In genomic region chr19:18396471-18397241, GRCh38 we compare ENCODE assay signal across 1 cellular context.
A peak's percentile ranks its signal among the peaks of the same experiment; 100 is the strongest.
TF ChIP-seq lines count a peak whose summit lies in the region.

No MANE protein-coding gene starts in this region.

TF ChIP-seq in HepG2, 621 proteins besides CTCF, POLR2A, EP300 and RAD21 (continued from another document and continues in another):
- TF ChIP-seq TCF7L2 (IDR thresholded peaks at IDR 0.05; ENCODE audit: low read depth, low read length) (no peak), ZNF614 (CRISPR knock-in tag; IDR thresholded peaks at IDR 0.05; ENCODE audit: borderline replicate concordance) (no peak), SYNCRIP (IDR thresholded peaks at IDR 0.05; ENCODE audit: insufficient read depth, low read depth, low read length) (no peak), FOXJ3 (CRISPR knock-in tag; IDR thresholded peaks at IDR 0.05; ENCODE audit: borderline replicate concordance) (no peak), HMGA1 (CRISPR knock-in tag; conservative IDR thresholded peaks at IDR 0.05) (no peak), NBN (conservative IDR thresholded peaks at IDR 0.05) (no peak), DNMT1 (CRISPR knock-in tag; IDR thresholded peaks at IDR 0.05) (no peak), MAZ (IDR thresholded peaks at IDR 0.05; ENCODE audit: borderline replicate concordance, low read depth, low read length) (no peak), MAZ (CRISPR knock-in tag; IDR thresholded peaks at IDR 0.05; ENCODE audit: low read depth) (no peak), ZNF788 (CRISPR knock-in tag; IDR thresholded peaks at IDR 0.05; ENCODE audit: borderline replicate concordance) (no peak), RNF219 (CRISPR knock-in tag; IDR thresholded peaks at IDR 0.05) (no peak), MXD3 (CRISPR knock-in tag; IDR thresholded peaks at IDR 0.05) (peak; percentile 30; the same call in 1 of the 2 replicates), ZNF431 (CRISPR knock-in tag; IDR thresholded peaks at IDR 0.05; ENCODE audit: borderline replicate concordance, low read depth) (no peak), ZBTB20 (CRISPR knock-in tag; IDR thresholded peaks at IDR 0.05; ENCODE audit: borderline replicate concordance, low read depth) (peak; percentile 22; the same call in 1 of the 2 replicates), ZNF674 (CRISPR knock-in tag; IDR thresholded peaks at IDR 0.05; ENCODE audit: low read depth) (no peak), ZNF354B (CRISPR knock-in tag; IDR thresholded peaks at IDR 0.05) (no peak), FOXO4 (CRISPR knock-in tag; conservative IDR thresholded peaks at IDR 0.05) (no peak), ZKSCAN1 (IDR thresholded peaks at IDR 0.05; ENCODE audit: low read length) (no peak), ZSCAN30 (CRISPR knock-in tag; IDR thresholded peaks at IDR 0.05) (no peak), ZNF713 (CRISPR knock-in tag; IDR thresholded peaks at IDR 0.05) (no peak), JUNB (CRISPR knock-in tag; IDR thresholded peaks at IDR 0.05; ENCODE audit: borderline replicate concordance) (no peak), NFIC (IDR thresholded peaks at IDR 0.05; ENCODE audit: low read length) (no peak), PCBP2 (optimal IDR thresholded peaks at IDR 0.05; ENCODE audit: low read depth, low read length, poor library complexity, severe bottlenecking) (no peak), TOPORS (CRISPR knock-in tag; IDR thresholded peaks at IDR 0.05) (no peak), TEAD2 (CRISPR knock-in tag; IDR thresholded peaks at IDR 0.05) (no peak), ZGPAT (CRISPR knock-in tag; IDR thresholded peaks at IDR 0.05) (no peak; the same call in 1 of the 2 replicates), SALL1 (CRISPR knock-in tag; IDR thresholded peaks at IDR 0.05) (peak; percentile 72), HNRNPH1 (optimal IDR thresholded peaks at IDR 0.05; ENCODE audit: low read depth, low read length) (no peak), ZKSCAN5 (CRISPR knock-in tag; IDR thresholded peaks at IDR 0.05) (no peak), TEAD3 (CRISPR knock-in tag; optimal IDR thresholded peaks at IDR 0.05; ENCODE audit: borderline replicate concordance) (peak; percentile 51), ZNF383 (CRISPR knock-in tag; IDR thresholded peaks at IDR 0.05; ENCODE audit: borderline replicate concordance) (no peak), ZNF230 (CRISPR knock-in tag; IDR thresholded peaks at IDR 0.05) (no peak), EZH2 (conservative IDR thresholded peaks at IDR 0.05; ENCODE audit: low read depth, low read length) (no peak), ZFYVE20 (CRISPR knock-in tag; IDR thresholded peaks at IDR 0.05; ENCODE audit: borderline replicate concordance, low read depth) (no peak), PHF8 (CRISPR knock-in tag; IDR thresholded peaks at IDR 0.05) (no peak), BHLHE40 (IDR thresholded peaks at IDR 0.05; ENCODE audit: low read length) (peak; percentile 41; the same call in 1 of the 2 replicates), NR2F2 (IDR thresholded peaks at IDR 0.05; ENCODE audit: borderline replicate concordance, low read depth) (no peak), GTF3A (CRISPR knock-in tag; conservative IDR thresholded peaks at IDR 0.05) (no peak), ZNF124 (CRISPR knock-in tag; IDR thresholded peaks at IDR 0.05) (no peak), ZNF550 (CRISPR knock-in tag; IDR thresholded peaks at IDR 0.05; ENCODE audit: borderline replicate concordance) (no peak), SMARCC2 (IDR thresholded peaks at IDR 0.05) (no peak), ATF7 (IDR thresholded peaks at IDR 0.05) (no peak), ATF7 (CRISPR knock-in tag; IDR thresholded peaks at IDR 0.05) (no peak), RCOR2 (CRISPR knock-in tag; IDR thresholded peaks at IDR 0.05) (no peak), ZSCAN31 (CRISPR knock-in tag; IDR thresholded peaks at IDR 0.05; ENCODE audit: low read depth) (no peak), ZNF792 (CRISPR knock-in tag; IDR thresholded peaks at IDR 0.05) (0 out of 2 replicates have a peak, but pooled peaks have one; percentile 60), ZNF83 (CRISPR knock-in tag; IDR thresholded peaks at IDR 0.05; ENCODE audit: borderline replicate concordance) (no peak), TARDBP (CRISPR knock-in tag; IDR thresholded peaks at IDR 0.05) (peak; percentile 55; the same call in 1 of the 2 replicates), RFXAP (CRISPR knock-in tag; IDR thresholded peaks at IDR 0.05; ENCODE audit: borderline replicate concordance) (no peak), ZNF747 (CRISPR knock-in tag; IDR thresholded peaks at IDR 0.05; ENCODE audit: borderline replicate concordance) (no peak), HNF4A (CRISPR knock-in tag; IDR thresholded peaks at IDR 0.05) (peak; percentile 57; the same call in 1 of the 2 replicates), TBP (CRISPR knock-in tag; IDR thresholded peaks at IDR 0.05) (no peak), ZBTB46 (CRISPR knock-in tag; IDR thresholded peaks at IDR 0.05; ENCODE audit: borderline replicate concordance) (no peak), GABPB1 (CRISPR knock-in tag; IDR thresholded peaks at IDR 0.05) (peak; percentile 63; the same call in 1 of the 2 replicates), TAF1 (CRISPR knock-in tag; IDR thresholded peaks at IDR 0.05) (no peak), ZNF556 (CRISPR knock-in tag; IDR thresholded peaks at IDR 0.05; ENCODE audit: borderline replicate concordance) (peak; percentile 48; the same call in 1 of the 2 replicates), PAF1 (CRISPR knock-in tag; IDR thresholded peaks at IDR 0.05) (no peak)
- TF ChIP-seq, protein P1, sequence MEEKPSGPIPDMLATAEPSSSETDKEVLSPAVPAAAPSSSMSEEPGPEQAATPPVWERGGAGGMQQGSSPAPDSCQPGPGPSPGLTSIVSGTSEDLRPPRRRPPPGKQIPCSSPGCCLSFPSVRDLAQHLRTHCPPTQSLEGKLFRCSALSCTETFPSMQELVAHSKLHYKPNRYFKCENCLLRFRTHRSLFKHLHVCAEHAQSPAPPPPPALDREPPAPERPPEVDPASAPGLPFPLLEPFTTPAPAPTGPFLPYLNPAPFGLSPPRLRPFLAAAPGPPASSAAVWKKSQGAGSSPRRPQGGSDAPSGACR (CRISPR knock-in tag; IDR thresholded peaks at IDR 0.05) = no peak
- TF ChIP-seq, protein P2, sequence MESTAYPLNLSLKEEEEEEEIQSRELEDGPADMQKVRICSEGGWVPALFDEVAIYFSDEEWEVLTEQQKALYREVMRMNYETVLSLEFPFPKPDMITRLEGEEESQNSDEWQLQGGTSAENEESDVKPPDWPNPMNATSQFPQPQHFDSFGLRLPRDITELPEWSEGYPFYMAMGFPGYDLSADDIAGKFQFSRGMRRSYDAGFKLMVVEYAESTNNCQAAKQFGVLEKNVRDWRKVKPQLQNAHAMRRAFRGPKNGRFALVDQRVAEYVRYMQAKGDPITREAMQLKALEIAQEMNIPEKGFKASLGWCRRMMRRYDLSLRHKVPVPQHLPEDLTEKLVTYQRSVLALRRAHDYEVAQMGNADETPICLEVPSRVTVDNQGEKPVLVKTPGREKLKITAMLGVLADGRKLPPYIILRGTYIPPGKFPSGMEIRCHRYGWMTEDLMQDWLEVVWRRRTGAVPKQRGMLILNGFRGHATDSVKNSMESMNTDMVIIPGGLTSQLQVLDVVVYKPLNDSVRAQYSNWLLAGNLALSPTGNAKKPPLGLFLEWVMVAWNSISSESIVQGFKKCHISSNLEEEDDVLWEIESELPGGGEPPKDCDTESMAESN (CRISPR knock-in tag; conservative IDR thresholded peaks at IDR 0.05) = no peak
- TF ChIP-seq, protein P3, sequence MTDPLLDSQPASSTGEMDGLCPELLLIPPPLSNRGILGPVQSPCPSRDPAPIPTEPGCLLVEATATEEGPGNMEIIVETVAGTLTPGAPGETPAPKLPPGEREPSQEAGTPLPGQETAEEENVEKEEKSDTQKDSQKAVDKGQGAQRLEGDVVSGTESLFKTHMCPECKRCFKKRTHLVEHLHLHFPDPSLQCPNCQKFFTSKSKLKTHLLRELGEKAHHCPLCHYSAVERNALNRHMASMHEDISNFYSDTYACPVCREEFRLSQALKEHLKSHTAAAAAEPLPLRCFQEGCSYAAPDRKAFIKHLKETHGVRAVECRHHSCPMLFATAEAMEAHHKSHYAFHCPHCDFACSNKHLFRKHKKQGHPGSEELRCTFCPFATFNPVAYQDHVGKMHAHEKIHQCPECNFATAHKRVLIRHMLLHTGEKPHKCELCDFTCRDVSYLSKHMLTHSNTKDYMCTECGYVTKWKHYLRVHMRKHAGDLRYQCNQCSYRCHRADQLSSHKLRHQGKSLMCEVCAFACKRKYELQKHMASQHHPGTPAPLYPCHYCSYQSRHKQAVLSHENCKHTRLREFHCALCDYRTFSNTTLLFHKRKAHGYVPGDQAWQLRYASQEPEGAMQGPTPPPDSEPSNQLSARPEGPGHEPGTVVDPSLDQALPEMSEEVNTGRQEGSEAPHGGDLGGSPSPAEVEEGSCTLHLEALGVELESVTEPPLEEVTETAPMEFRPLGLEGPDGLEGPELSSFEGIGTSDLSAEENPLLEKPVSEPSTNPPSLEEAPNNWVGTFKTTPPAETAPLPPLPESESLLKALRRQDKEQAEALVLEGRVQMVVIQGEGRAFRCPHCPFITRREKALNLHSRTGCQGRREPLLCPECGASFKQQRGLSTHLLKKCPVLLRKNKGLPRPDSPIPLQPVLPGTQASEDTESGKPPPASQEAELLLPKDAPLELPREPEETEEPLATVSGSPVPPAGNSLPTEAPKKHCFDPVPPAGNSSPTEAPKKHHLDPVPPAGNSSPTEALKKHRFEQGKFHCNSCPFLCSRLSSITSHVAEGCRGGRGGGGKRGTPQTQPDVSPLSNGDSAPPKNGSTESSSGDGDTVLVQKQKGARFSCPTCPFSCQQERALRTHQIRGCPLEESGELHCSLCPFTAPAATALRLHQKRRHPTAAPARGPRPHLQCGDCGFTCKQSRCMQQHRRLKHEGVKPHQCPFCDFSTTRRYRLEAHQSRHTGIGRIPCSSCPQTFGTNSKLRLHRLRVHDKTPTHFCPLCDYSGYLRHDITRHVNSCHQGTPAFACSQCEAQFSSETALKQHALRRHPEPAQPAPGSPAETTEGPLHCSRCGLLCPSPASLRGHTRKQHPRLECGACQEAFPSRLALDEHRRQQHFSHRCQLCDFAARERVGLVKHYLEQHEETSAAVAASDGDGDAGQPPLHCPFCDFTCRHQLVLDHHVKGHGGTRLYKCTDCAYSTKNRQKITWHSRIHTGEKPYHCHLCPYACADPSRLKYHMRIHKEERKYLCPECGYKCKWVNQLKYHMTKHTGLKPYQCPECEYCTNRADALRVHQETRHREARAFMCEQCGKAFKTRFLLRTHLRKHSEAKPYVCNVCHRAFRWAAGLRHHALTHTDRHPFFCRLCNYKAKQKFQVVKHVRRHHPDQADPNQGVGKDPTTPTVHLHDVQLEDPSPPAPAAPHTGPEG (CRISPR knock-in tag; IDR thresholded peaks at IDR 0.05) = no peak
- TF ChIP-seq, protein P4, sequence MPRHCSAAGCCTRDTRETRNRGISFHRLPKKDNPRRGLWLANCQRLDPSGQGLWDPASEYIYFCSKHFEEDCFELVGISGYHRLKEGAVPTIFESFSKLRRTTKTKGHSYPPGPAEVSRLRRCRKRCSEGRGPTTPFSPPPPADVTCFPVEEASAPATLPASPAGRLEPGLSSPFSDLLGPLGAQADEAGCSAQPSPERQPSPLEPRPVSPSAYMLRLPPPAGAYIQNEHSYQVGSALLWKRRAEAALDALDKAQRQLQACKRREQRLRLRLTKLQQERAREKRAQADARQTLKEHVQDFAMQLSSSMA (CRISPR knock-in tag; IDR thresholded peaks at IDR 0.05) = no peak
